In the genomic region with DNA sequence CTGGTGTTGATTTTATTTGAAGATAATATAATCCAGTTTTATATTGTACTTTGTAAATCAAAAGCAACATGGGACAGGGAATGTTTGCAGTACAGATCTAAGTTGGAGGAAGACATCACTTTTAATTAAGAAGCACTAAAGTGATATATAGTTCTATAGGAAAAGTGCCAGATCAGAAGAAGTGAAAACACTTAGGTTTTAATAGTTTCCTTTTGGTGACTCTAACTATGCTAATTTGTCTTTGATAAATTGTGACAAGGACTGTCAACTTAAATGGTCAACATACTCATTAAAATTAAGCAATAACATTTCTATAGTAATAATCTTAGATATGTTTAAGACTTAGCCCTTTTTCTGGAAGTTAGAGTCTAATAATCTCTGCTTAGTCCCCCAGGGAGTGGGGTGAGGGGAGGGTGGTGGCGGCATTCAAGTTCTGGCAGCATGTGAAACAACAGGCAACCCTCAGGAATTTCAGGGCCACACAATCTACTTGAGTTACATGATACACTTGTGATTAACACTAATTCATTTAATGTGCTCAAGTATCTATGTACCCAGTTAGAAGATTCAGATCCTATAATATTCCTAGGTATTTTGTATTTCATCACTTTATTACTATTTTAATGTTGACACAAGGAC, we compare ENCODE assay signal across 16 cellular contexts.
"Had no signal": no experiment of that assay in that cellular context is flagged by ENCODE, and none has a peak within 500 bp of the region (broad histone marks: within the 10 kb centered on the region; RNA-seq: fewer than 3 reads in every experiment).

No MANE protein-coding gene starts in this region.

- H3K9me3 ChIP-seq: gastroesophageal sphincter, psoas muscle, right lobe of liver, transverse colon had no signal

- H3K27me3 ChIP-seq: gastroesophageal sphincter, right lobe of liver, transverse colon had no signal

- H3K36me3 ChIP-seq: gastroesophageal sphincter, right lobe of liver, transverse colon had no signal

- ATAC-seq: gastroesophageal sphincter; psoas muscle; right lobe of liver; stimulated activated naive B cell treated with anti-CD40 and anti-IgM and Interleukin-4, amounts not matched to agents 10 μg/mL and 1 μg/mL and 100 μg/mL, for 72 hours; T-helper 17 cell had no signal

- DNase-seq: activated CD4-positive, alpha-beta T cell treated with anti-CD3 and anti-CD28 coated beads, Interleukin-2, amount 50 U/mL, for 1 hour; activated effector memory CD4-positive, alpha-beta T cell treated with Interleukin-2 at 50 U/mL for 16 hours; activated naive CD8-positive, alpha-beta T cell treated with anti-CD3 and anti-CD28 coated beads, Interleukin-2, amount 10 ng/mL, durations not matched to agents 7 days and 5 days; activated T-cell treated with anti-CD3 and anti-CD28 coated beads for 4 hours; caudate nucleus; cortex of kidney; effector memory CD4-positive, alpha-beta T cell; nucleus accumbens; psoas muscle; right lobe of liver; stimulated activated CD4-positive, alpha-beta T cell treated with anti-CD3 and anti-CD28 coated beads, Interleukin-2, amount 100 ng/mL, for 24 hours; stimulated activated naive B cell treated with anti-CD40 and anti-IgM and Interleukin-4, amounts not matched to agents 10 μg/mL and 1 μg/mL and 100 μg/mL, for 72 hours; substantia nigra; T-helper 17 cell; transverse colon had no signal

- H3K27ac ChIP-seq: gastroesophageal sphincter, psoas muscle, right lobe of liver, transverse colon had no signal

- H3K4me3 ChIP-seq: gastroesophageal sphincter, psoas muscle, right lobe of liver, transverse colon had no signal

- H3K4me1 ChIP-seq: gastroesophageal sphincter, right lobe of liver, transverse colon had no signal
